15 cellular contexts compared by ENCODE assay signal in the genomic region with DNA sequence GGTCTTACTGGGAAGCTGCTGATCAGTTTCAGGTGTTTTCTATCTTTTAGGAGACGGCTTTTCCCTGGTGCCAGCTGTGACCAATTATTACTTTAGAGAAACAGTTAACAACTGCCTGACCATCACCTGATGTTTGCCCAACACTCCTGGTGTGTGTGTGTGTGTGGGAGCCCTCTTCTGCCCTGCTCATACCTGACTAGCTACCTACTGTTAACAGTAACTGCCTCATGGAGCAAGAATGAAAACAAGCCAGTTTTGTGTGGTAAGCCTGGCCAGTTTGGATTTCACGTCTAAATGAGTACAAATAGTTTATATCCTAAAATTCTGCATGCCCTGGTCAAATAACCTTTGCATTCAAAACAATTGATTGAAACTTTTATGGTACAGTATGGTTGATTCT. TPM values are rescaled to one million over a fixed set of nuclear protein-coding genes. Genes with fewer than 3 reads are reported as not detected.
DNase-seq lines count a peak whose midpoint lies in the region; FAIRE-seq and TF ChIP-seq lines count a peak whose summit lies in the region.
"Had no signal": no experiment of that assay in that cellular context is flagged by ENCODE, and none has a peak within 500 bp of the region (broad histone marks: within the 10 kb centered on the region; RNA-seq: fewer than 3 reads in every experiment).

No MANE protein-coding gene starts in this region.

- intact Hi-C loops in prostate gland (cut with DNase I) = no loop called here

- DNase-seq in GM12892 (ENCODE audit: insufficient read length) (no peak), SK-N-MC (ENCODE audit: low read depth, low spot score) (no peak), kidney glomerular epithelial cell (lab: John Stamatoyannopoulos, UW) (peak; percentile 30), prostate gland (ENCODE audit: low spot score) (peak; percentile 6), H4 (ENCODE audit: low spot score) (no peak), NOMO-1 treated with DMSO at 0.1 percent for 48 hours (lab: John Stamatoyannopoulos, UW; ENCODE audit: unreplicated experiment) (no peak), H7 (no peak)
- DNase-seq: BE2C; CD8-positive, alpha-beta memory T cell; MG63; NCI-H1092 treated with DMSO at 0.1 percent for 48 hours; NCI-H1694; NK-92 treated with Interleukin-12 subunit alpha and Interleukin-12 subunit beta, amount 100 ng/mL, for 24 hours had no signal

- H3K27me3 ChIP-seq in prostate gland (replicated peaks; ENCODE audit: insufficient read depth) (no peaks in the 10 kb centered on the region), H7 (ENCODE audit: control insufficient read depth, insufficient read depth, low read length) (no peaks in the 10 kb centered on the region)
- H3K27me3 ChIP-seq: BE2C had no signal

- H3K4me3 ChIP-seq in SK-N-MC (peak overlapping the region; percentile 71), prostate gland (no peak overlapping the region), H7 (ENCODE audit: insufficient read depth, low read depth, low read length) (no peak overlapping the region)
- H3K4me3 ChIP-seq: GM23338, MG63 had no signal

- no peak for TF ChIP-seq CTCF in prostate gland (IDR thresholded peaks at IDR 0.05)

- no peak for TF ChIP-seq POLR2A in GM12892 (IDR thresholded peaks at IDR 0.05; ENCODE audit: low read depth, low read length)
- TF ChIP-seq POLR2A in prostate gland (IDR thresholded peaks at IDR 0.05) = no peak

- WGBS in prostate gland = 26% methylated on average over 2 of the region's 2 CpGs

- no peaks in the 10 kb centered on the region for H3K36me3 ChIP-seq in SK-N-MC (ENCODE audit: insufficient read depth, low read length)
- H3K36me3 ChIP-seq in prostate gland = no peaks in the 10 kb centered on the region
- no peaks in the 10 kb centered on the region for H3K36me3 ChIP-seq in H7 (replicated peaks; ENCODE audit: control insufficient read depth, insufficient read depth, low read length)
- H3K36me3 ChIP-seq: BE2C, MG63 had no signal

- no peaks in the 10 kb centered on the region for H3K9me3 ChIP-seq in SK-N-MC (ENCODE audit: low read depth, low read length)
- no peaks in the 10 kb centered on the region for H3K9me3 ChIP-seq in prostate gland
- H3K9me3 ChIP-seq: BE2C, MG63 had no signal

- H3K9ac ChIP-seq in SK-N-MC (ENCODE audit: insufficient read length) = peak overlapping the region; percentile 33
- H3K9ac ChIP-seq: KMS-11 had no signal

- H3K27ac ChIP-seq in SK-N-MC = peak overlapping the region; percentile 90
- no peak overlapping the region for H3K27ac ChIP-seq in prostate gland
- H3K27ac ChIP-seq: KMS-11 had no signal

- FAIRE-seq in GM12892 (lab: Jason Lieb, UNC) = peak; percentile 51

- H3K4me1 ChIP-seq in prostate gland (replicated peaks) = no peaks in the 10 kb centered on the region
- H3K4me1 ChIP-seq: BE2C had no signal

RNA-seq across cellular contexts. Expression of gene RIOK2, which starts 46.1 kb away (rescaled TPM):
- 23.5 TPM for polyA plus RNA-seq in GM12892 (2012; ENCODE audit: missing spikeins)
- 10 to 100 TPM; 16.2 to 20.5 TPM for total RNA-seq in prostate gland
- 22.2 and 30.6 TPM in 2 replicates for total RNA-seq in H4 (2014; rRNA removed; shearing (Covaris generic))
- 19.5 and 20.4 TPM in 2 replicates for total RNA-seq in H7 (2014; rRNA removed; shearing (Covaris generic))

Comparison
In these comparisons a context has a peak if more than half of its experiments do, and no peak if none do; other contexts are left out.
1. DNase-seq: peak in kidney glomerular epithelial cell (single experiment) and prostate gland (single experiment); none in GM12892 (single experiment), SK-N-MC (single experiment), H4 (single experiment), NOMO-1 treated with DMSO at 0.1 percent for 48 hours (single experiment) and H7 (single experiment).